9 cellular contexts compared by ENCODE assay signal in the genomic region with DNA sequence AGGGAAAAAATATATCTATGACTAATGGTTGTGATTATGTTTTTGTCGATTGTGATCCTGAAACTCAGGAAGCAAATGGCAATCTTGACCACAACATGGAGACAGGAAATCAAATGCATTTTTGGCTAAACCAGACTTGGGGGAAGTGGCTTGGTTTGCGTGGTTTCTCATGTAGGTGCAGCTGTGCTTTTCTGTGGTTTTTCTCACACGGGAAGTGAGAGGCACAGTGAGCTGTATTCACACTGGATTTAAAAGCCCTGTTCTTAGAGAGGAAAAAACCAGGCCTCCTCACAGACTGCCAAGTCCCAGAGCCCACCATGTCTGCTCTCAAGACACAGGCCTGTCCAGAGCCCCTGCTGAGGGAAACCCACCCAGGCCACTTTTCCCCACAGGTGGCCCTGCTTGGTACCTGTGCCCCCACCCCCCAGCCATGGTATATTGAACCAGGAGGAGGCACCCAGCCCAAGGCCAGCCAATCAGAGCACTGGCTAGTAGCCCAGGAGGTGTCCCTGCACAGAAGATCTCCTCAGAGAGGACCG. TPM values are rescaled to one million over a fixed set of nuclear protein-coding genes. Genes with fewer than 3 reads are reported as not detected.
A peak's percentile ranks its signal among the peaks of the same experiment; 100 is the strongest.
DNase-seq lines count a peak whose midpoint lies in the region; ATAC-seq, FAIRE-seq and TF ChIP-seq lines count a peak whose summit lies in the region.
"Had no signal": no experiment of that assay in that cellular context is flagged by ENCODE, and none has a peak within 500 bp of the region (broad histone marks: within the 10 kb centered on the region; RNA-seq: fewer than 3 reads in every experiment).

No MANE protein-coding gene starts in this region.

- WGBS in adipose tissue, 3 donors, result 28 to 30% (median 29%) methylated on average over 4 of the region's 4 CpGs

- H3K4me3 ChIP-seq in SJSA1, result no peak overlapping the region
- no peak overlapping the region for H3K4me3 ChIP-seq in kidney (ENCODE audit: low read length in 2 of 2)

- FAIRE-seq in kidney (lab: Jason Lieb, UNC), result no peak

- H3K4me1 ChIP-seq in SJSA1 (replicated peaks), result peaks cover 47% of the 10 kb centered on the region
- H3K4me1 ChIP-seq in kidney (ENCODE audit: control insufficient read depth in 1 of 2, insufficient read depth in 1 of 2, low read depth in 1 of 2, low read length in 2 of 2), result no peaks in the 10 kb centered on the region

- H3K9ac ChIP-seq in kidney (ENCODE audit: low read length in 2 of 2), result no peak overlapping the region

- no peaks in the 10 kb centered on the region for H3K36me3 ChIP-seq in SJSA1
- H3K36me3 ChIP-seq in kidney (ENCODE audit: control insufficient read depth in 1 of 2, insufficient read depth in 2 of 2, low read length in 2 of 2), result peaks cover 0 to 3% of the 10 kb centered on the region in 2 donors

- H3K27ac ChIP-seq in SJSA1 (peak overlapping the region; percentile 99), adipose tissue (ENCODE audit: low read depth, low read length) (peak overlapping the region; percentile 45), kidney (ENCODE audit: low read depth in 2 of 2, low read length in 2 of 2) (no peak overlapping the region), temporal lobe (ENCODE audit: low read depth, low read length) (peak overlapping the region; percentile 59)
- H3K27ac ChIP-seq: 22Rv1 had no signal

- no peaks in the 10 kb centered on the region for H3K27me3 ChIP-seq in SJSA1 (replicated peaks)

- ATAC-seq in HG03060 (IDR thresholded peaks at IDR 0.05; ENCODE audit: low read depth, unreplicated experiment), result peak; percentile 61

- TF ChIP-seq CTCF in kidney (IDR thresholded peaks at IDR 0.05; ENCODE audit: borderline replicate concordance, extremely low read depth, insufficient read depth), result no peak

- no peaks in the 10 kb centered on the region for H3K9me3 ChIP-seq in SJSA1 (replicated peaks)
- no peaks in the 10 kb centered on the region for H3K9me3 ChIP-seq in kidney (ENCODE audit: control insufficient read depth in 1 of 2, low read length in 2 of 2)

- peak; percentile 31 for DNase-seq in NK-92 treated with Interleukin-12 subunit alpha and Interleukin-12 subunit beta, amount 100 ng/mL, for 24 hours (lab: John Stamatoyannopoulos, UW)
- DNase-seq in NK-92 (lab: John Stamatoyannopoulos, UW; ENCODE audit: unreplicated experiment), result no peak
- DNase-seq in SJSA1 (ENCODE audit: low read depth in 1 of 2, low spot score in 2 of 2), result peak; percentile 75 to 80
- DNase-seq in kidney, result peak; percentile 74
- no peak for DNase-seq in nucleus accumbens (lab: John Stamatoyannopoulos, UW)

- intact Hi-C loops in kidney (cut with DNase I), result no loop called here

RNA-seq across cellular contexts. Expression of a gene that starts 46.2 kb away (rescaled TPM):
- 13.4 and 21.9 TPM in 2 replicates for total RNA-seq in SJSA1 (2014; rRNA removed; shearing (Covaris generic))
- 10 to 100 TPM in 2 of 3 donors, 1 to 10 TPM in 1; 6.5 to 45.0 (median 21.6) TPM for polyA plus RNA-seq in adipose tissue
- total RNA-seq in kidney, result 22.7 TPM
- 37.2 TPM for polyA plus RNA-seq in kidney (ENCODE audit: insufficient read depth, low read depth, low replicate concordance)
- 18.4 TPM for total RNA-seq in temporal lobe

RNA-seq across cellular contexts. Expression of a gene that starts 46.3 kb away (rescaled TPM):
- 7.5 and 14.1 TPM in 2 replicates for total RNA-seq in SJSA1 (2014; rRNA removed; shearing (Covaris generic))
- polyA plus RNA-seq in adipose tissue, result 10 to 100 TPM; 11.4 to 20.8 (median 14.3) TPM
- total RNA-seq in kidney, result 27.1 TPM
- polyA plus RNA-seq in kidney (ENCODE audit: insufficient read depth, low read depth, low replicate concordance), result 25.3 TPM
- total RNA-seq in temporal lobe, result 20.9 TPM

Comparison
In these comparisons a context has a peak if more than half of its experiments do, and no peak if none do; other contexts are left out.
1. DNase-seq: peak in NK-92 treated with Interleukin-12 subunit alpha and Interleukin-12 subunit beta, amount 100 ng/mL, for 24 hours (single experiment), SJSA1 (2 of 2) and kidney (single experiment); none in NK-92 (single experiment) and nucleus accumbens (0 of 56).
2. H3K27ac ChIP-seq: peak in SJSA1 (single experiment), adipose tissue (single experiment) and temporal lobe (single experiment); none in kidney (0 of 2).